ENCODE assay signal across 8 cellular contexts in the genomic region with DNA sequence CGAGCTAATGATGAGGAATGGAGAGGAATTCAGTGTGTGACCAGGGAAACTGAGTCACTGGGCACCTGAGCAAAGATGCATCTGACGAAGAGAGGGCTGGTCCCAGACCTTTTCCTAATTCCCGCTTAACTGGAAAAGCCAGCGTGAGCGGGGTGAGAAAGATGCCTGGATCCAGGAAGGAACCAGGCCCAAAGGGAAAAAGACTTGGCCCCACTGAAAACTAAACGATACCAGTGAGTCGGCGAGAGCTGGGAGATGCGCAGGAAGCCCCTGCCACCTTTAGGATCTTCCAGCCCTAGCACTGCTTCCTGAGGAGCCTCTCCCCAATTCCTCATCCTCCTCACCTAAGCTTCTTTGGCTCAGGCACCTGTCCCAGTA. TPM values are rescaled to one million over a fixed set of nuclear protein-coding genes. Genes with fewer than 3 reads are reported as not detected.
DNase-seq lines count a peak whose midpoint lies in the region; ATAC-seq and TF ChIP-seq lines count a peak whose summit lies in the region.

No MANE protein-coding gene starts in this region.

- H3F3A ChIP-seq in MM.1S (ENCODE audit: insufficient read depth, low read length) = no peaks in the 10 kb centered on the region

- H4K20me1 ChIP-seq in MM.1S (ENCODE audit: insufficient read depth, low read length) = no peaks in the 10 kb centered on the region

- no peaks in the 10 kb centered on the region for H3K9me2 ChIP-seq in MM.1S (replicated peaks; ENCODE audit: insufficient read depth, low read length)

- H3K4me3 ChIP-seq in AG10803 (ENCODE audit: low read length) = peak overlapping the region; percentile 84
- H3K4me3 ChIP-seq in MM.1S (ENCODE audit: low read length) = peak overlapping the region; percentile 70
- H3K4me3 ChIP-seq in effector memory CD4-positive, alpha-beta T cell (ENCODE audit: insufficient read depth, low read depth, low read length, poor library complexity, severe bottlenecking) = peak overlapping the region; percentile 68

- DNase-seq in AG10803 (ENCODE audit: low read depth) (no peak), MM.1S (no peak), naive B cell (no peak), SK-N-DZ (ENCODE audit: low spot score) (no peak), sciatic nerve (ENCODE audit: low spot score) (no peak), NCI-H187 (lab: John Stamatoyannopoulos, UW) (no peak)
- no peak for DNase-seq in effector memory CD4-positive, alpha-beta T cell

- peaks cover 7 to 18% (median 17%) of the 10 kb centered on the region in 3 donors for H3K27me3 Mint-ChIP-seq in naive B cell

- ATAC-seq in naive B cell (ENCODE audit: low read depth in 2 of 2) (no peak), sciatic nerve (no peak), GM18909 (IDR thresholded peaks at IDR 0.05; ENCODE audit: poor library complexity, unreplicated experiment) (no peak)

- peaks cover 0 to 2% (median 0%) of the 10 kb centered on the region in 7 donors for H3K9me3 Mint-ChIP-seq in naive B cell

- peak overlapping the region; percentile 82 for H2AFZ ChIP-seq in MM.1S (ENCODE audit: low read length)

- H3K4me2 ChIP-seq in MM.1S (ENCODE audit: low read depth, low read length) = peak overlapping the region; percentile 80

- H3K27me3 ChIP-seq in MM.1S (replicated peaks; ENCODE audit: insufficient read depth, low read length) = no peaks in the 10 kb centered on the region
- H3K27me3 ChIP-seq in effector memory CD4-positive, alpha-beta T cell (replicated peaks; ENCODE audit: control insufficient read depth, insufficient read depth, low read length, poor library complexity, severe bottlenecking) = no peaks in the 10 kb centered on the region

- no peak overlapping the region for H3K27ac ChIP-seq in MM.1S (ENCODE audit: low read length)
- peak overlapping the region; percentile 72 for H3K27ac ChIP-seq in effector memory CD4-positive, alpha-beta T cell (ENCODE audit: insufficient read depth, low read length, poor library complexity, severe bottlenecking)

- H3K79me2 ChIP-seq in MM.1S (ENCODE audit: low read length) = no peaks in the 10 kb centered on the region

- intact Hi-C loops in sciatic nerve (cut with DNase I) = no loop called here

- peaks cover 36 to 49% (median 37%) of the 10 kb centered on the region in 3 donors for H3K4me1 Mint-ChIP-seq in naive B cell

- H3K36me3 Mint-ChIP-seq in naive B cell = peaks cover 2 to 4% of the 10 kb centered on the region in 2 donors

- H3K9ac ChIP-seq in MM.1S (ENCODE audit: low read length) = peak overlapping the region; percentile 22; the same call in 1 of the 2 replicates

- H3K4me1 ChIP-seq in MM.1S (ENCODE audit: low read length) = no peaks in the 10 kb centered on the region; the same call in 1 of the 2 replicates
- H3K4me1 ChIP-seq in effector memory CD4-positive, alpha-beta T cell (ENCODE audit: control insufficient read depth, insufficient read depth, low read length, poor library complexity, severe bottlenecking) = peaks cover 8% of the 10 kb centered on the region

- H3K36me3 ChIP-seq in MM.1S (replicated peaks; ENCODE audit: insufficient read depth, low read length) = no peaks in the 10 kb centered on the region
- peaks cover 14% of the 10 kb centered on the region for H3K36me3 ChIP-seq in effector memory CD4-positive, alpha-beta T cell (ENCODE audit: control insufficient read depth, insufficient read depth, low read length)

- no peak for TF ChIP-seq CTCF in AG10803 (conservative IDR thresholded peaks at IDR 0.05; ENCODE audit: low read length)
- TF ChIP-seq CTCF in MM.1S (IDR thresholded peaks at IDR 0.05; ENCODE audit: low read length) = no peak

- peak overlapping the region; percentile 90 to 98 (median 95) for H3K4me3 Mint-ChIP-seq in naive B cell

- peak overlapping the region in 5 of 6 donors; percentile 91 to 98 (median 98) for H3K27ac Mint-ChIP-seq in naive B cell

- H3K9me3 ChIP-seq in MM.1S (replicated peaks; ENCODE audit: insufficient read depth, low read length) = no peaks in the 10 kb centered on the region
- H3K9me3 ChIP-seq in effector memory CD4-positive, alpha-beta T cell (ENCODE audit: control insufficient read depth, low read length) = no peaks in the 10 kb centered on the region

RNA-seq across cellular contexts. Expression of gene FCHSD1, which starts 0.5 kb away (rescaled TPM):
- polyA plus RNA-seq in naive B cell (ENCODE audit: low read depth in 6 of 6) = 10 to 100 TPM in 2 of 6 donors, 1 to 10 TPM in 4; 4.9 to 12.1 (median 8.2) TPM
- 4.9 and 11.8 TPM in 2 replicates for polyA plus RNA-seq in SK-N-DZ (2014; cell fraction: cytosol; rRNA removed)
- 102 and 106 TPM in 2 replicates for polyA plus RNA-seq in SK-N-DZ (2014; cell fraction: nucleus; rRNA removed)
- 33.0 TPM for total RNA-seq in sciatic nerve

RNA-seq across cellular contexts. Expression of gene RELL2, which starts 14.9 kb away (rescaled TPM):
- polyA plus RNA-seq in naive B cell (ENCODE audit: low read depth in 6 of 6) = 1 to 10 TPM; 1.3 to 3.8 (median 2.3) TPM
- polyA plus RNA-seq in SK-N-DZ (2014; cell fraction: cytosol; rRNA removed) = 31.9 and 42.4 TPM in 2 replicates
- polyA plus RNA-seq in SK-N-DZ (2014; cell fraction: nucleus; rRNA removed) = 110 and 123 TPM in 2 replicates
- 0.85 TPM for total RNA-seq in sciatic nerve

RNA-seq across cellular contexts. Expression of gene HDAC3, which starts 15.1 kb away (rescaled TPM):
- 100 to 1,000 TPM in 3 of 6 donors, 10 to 100 TPM in 3; 88.0 to 173 (median 99.5) TPM for polyA plus RNA-seq in naive B cell (ENCODE audit: low read depth in 6 of 6)
- polyA plus RNA-seq in SK-N-DZ (2014; cell fraction: cytosol; rRNA removed) = 76.1 and 92.0 TPM in 2 replicates
- 181 and 195 TPM in 2 replicates for polyA plus RNA-seq in SK-N-DZ (2014; cell fraction: nucleus; rRNA removed)
- total RNA-seq in sciatic nerve = 47.6 TPM

RNA-seq across cellular contexts. Expression of gene ARAP3, which starts 30.3 kb away (rescaled TPM):
- not detected for polyA plus RNA-seq in naive B cell (ENCODE audit: low read depth in 6 of 6)
- 0.20 and 0.63 TPM in 2 replicates for polyA plus RNA-seq in SK-N-DZ (2014; cell fraction: cytosol; rRNA removed)
- 1.3 and 1.4 TPM in 2 replicates for polyA plus RNA-seq in SK-N-DZ (2014; cell fraction: nucleus; rRNA removed)
- total RNA-seq in sciatic nerve = 22.4 TPM

RNA-seq across cellular contexts. Expression of gene DIAPH1, which starts 32.9 kb away (rescaled TPM):
- 10 to 100 TPM; 29.5 to 54.9 (median 45.9) TPM for polyA plus RNA-seq in naive B cell (ENCODE audit: low read depth in 6 of 6)
- 27.8 and 31.2 TPM in 2 replicates for polyA plus RNA-seq in SK-N-DZ (2014; cell fraction: cytosol; rRNA removed)
- polyA plus RNA-seq in SK-N-DZ (2014; cell fraction: nucleus; rRNA removed) = 42.2 and 46.4 TPM in 2 replicates
- total RNA-seq in sciatic nerve = 92.5 TPM
